1 cellular context compared by ENCODE assay signal in the genomic region with DNA sequence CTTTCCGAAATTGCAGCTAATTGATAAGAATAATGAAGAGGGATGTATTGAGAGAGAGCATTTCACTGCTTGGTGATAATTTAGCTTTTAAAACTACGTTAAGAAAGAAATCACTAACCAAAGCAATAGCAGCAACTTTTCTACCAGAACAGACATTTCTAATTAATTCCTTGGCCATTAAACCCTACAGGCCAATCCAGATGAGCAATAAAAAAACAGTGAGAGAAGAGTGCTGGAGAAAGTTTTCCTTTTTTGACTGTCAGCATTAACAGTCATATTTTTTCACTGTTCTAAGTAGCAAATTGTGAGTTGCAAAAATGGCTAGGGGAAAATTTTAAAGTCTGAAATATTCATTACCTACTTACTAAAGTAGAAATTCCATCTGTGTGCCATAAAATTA.
TF ChIP-seq lines count a peak whose summit lies in the region.

No MANE protein-coding gene starts in this region.

TF ChIP-seq in GM23338, 12 proteins besides CTCF, POLR2A, EP300 and RAD21 (continued from another document):
- TF ChIP-seq, protein P1, sequence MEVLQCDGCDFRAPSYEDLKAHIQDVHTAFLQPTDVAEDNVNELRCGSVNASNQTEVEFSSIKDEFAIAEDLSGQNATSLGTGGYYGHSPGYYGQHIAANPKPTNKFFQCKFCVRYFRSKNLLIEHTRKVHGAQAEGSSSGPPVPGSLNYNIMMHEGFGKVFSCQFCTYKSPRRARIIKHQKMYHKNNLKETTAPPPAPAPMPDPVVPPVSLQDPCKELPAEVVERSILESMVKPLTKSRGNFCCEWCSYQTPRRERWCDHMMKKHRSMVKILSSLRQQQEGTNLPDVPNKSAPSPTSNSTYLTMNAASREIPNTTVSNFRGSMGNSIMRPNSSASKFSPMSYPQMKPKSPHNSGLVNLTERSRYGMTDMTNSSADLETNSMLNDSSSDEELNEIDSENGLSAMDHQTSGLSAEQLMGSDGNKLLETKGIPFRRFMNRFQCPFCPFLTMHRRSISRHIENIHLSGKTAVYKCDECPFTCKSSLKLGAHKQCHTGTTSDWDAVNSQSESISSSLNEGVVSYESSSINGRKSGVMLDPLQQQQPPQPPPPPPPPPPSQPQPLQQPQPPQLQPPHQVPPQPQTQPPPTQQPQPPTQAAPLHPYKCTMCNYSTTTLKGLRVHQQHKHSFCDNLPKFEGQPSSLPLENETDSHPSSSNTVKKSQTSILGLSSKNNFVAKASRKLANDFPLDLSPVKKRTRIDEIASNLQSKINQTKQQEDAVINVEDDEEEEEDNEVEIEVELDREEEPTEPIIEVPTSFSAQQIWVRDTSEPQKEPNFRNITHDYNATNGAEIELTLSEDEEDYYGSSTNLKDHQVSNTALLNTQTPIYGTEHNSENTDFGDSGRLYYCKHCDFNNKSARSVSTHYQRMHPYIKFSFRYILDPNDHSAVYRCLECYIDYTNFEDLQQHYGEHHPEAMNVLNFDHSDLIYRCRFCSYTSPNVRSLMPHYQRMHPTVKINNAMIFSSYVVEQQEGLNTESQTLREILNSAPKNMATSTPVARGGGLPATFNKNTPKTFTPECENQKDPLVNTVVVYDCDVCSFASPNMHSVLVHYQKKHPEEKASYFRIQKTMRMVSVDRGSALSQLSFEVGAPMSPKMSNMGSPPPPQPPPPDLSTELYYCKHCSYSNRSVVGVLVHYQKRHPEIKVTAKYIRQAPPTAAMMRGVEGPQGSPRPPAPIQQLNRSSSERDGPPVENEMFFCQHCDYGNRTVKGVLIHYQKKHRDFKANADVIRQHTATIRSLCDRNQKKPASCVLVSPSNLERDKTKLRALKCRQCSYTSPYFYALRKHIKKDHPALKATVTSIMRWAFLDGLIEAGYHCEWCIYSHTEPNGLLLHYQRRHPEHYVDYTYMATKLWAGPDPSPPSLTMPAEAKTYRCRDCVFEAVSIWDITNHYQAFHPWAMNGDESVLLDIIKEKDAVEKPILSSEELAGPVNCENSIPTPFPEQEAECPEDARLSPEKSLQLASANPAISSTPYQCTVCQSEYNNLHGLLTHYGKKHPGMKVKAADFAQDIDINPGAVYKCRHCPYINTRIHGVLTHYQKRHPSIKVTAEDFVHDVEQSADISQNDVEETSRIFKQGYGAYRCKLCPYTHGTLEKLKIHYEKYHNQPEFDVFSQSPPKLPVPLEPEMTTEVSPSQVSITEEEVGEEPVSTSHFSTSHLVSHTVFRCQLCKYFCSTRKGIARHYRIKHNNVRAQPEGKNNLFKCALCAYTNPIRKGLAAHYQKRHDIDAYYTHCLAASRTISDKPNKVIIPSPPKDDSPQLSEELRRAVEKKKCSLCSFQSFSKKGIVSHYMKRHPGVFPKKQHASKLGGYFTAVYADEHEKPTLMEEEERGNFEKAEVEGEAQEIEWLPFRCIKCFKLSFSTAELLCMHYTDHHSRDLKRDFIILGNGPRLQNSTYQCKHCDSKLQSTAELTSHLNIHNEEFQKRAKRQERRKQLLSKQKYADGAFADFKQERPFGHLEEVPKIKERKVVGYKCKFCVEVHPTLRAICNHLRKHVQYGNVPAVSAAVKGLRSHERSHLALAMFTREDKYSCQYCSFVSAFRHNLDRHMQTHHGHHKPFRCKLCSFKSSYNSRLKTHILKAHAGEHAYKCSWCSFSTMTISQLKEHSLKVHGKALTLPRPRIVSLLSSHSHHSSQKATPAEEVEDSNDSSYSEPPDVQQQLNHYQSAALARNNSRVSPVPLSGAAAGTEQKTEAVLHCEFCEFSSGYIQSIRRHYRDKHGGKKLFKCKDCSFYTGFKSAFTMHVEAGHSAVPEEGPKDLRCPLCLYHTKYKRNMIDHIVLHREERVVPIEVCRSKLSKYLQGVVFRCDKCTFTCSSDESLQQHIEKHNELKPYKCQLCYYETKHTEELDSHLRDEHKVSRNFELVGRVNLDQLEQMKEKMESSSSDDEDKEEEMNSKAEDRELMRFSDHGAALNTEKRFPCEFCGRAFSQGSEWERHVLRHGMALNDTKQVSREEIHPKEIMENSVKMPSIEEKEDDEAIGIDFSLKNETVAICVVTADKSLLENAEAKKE (CRISPR knock-in tag; IDR thresholded peaks at IDR 0.05) = no peak
- TF ChIP-seq EZH2phosphoT487 (IDR thresholded peaks at IDR 0.05; ENCODE audit: unreplicated experiment) (no peak), CREB1 (CRISPR knock-in tag; IDR thresholded peaks at IDR 0.05; ENCODE audit: low read depth) (no peak), ZNF331 (CRISPR knock-in tag; IDR thresholded peaks at IDR 0.05; ENCODE audit: low read depth) (no peak), STAT1 (IDR thresholded peaks at IDR 0.05; ENCODE audit: unreplicated experiment) (no peak), POLR2AphosphoS5 (IDR thresholded peaks at IDR 0.05; ENCODE audit: low read depth) (no peak), EZH2 (IDR thresholded peaks at IDR 0.05; ENCODE audit: low read depth, unreplicated experiment) (no peak), ZNF114 (CRISPR knock-in tag; IDR thresholded peaks at IDR 0.05) (no peak), JUNB (IDR thresholded peaks at IDR 0.05; ENCODE audit: unreplicated experiment) (no peak)
- TF ChIP-seq, protein P2, sequence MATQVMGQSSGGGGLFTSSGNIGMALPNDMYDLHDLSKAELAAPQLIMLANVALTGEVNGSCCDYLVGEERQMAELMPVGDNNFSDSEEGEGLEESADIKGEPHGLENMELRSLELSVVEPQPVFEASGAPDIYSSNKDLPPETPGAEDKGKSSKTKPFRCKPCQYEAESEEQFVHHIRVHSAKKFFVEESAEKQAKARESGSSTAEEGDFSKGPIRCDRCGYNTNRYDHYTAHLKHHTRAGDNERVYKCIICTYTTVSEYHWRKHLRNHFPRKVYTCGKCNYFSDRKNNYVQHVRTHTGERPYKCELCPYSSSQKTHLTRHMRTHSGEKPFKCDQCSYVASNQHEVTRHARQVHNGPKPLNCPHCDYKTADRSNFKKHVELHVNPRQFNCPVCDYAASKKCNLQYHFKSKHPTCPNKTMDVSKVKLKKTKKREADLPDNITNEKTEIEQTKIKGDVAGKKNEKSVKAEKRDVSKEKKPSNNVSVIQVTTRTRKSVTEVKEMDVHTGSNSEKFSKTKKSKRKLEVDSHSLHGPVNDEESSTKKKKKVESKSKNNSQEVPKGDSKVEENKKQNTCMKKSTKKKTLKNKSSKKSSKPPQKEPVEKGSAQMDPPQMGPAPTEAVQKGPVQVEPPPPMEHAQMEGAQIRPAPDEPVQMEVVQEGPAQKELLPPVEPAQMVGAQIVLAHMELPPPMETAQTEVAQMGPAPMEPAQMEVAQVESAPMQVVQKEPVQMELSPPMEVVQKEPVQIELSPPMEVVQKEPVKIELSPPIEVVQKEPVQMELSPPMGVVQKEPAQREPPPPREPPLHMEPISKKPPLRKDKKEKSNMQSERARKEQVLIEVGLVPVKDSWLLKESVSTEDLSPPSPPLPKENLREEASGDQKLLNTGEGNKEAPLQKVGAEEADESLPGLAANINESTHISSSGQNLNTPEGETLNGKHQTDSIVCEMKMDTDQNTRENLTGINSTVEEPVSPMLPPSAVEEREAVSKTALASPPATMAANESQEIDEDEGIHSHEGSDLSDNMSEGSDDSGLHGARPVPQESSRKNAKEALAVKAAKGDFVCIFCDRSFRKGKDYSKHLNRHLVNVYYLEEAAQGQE (IDR thresholded peaks at IDR 0.05; ENCODE audit: unreplicated experiment) = no peak
- TF ChIP-seq, protein P3, sequence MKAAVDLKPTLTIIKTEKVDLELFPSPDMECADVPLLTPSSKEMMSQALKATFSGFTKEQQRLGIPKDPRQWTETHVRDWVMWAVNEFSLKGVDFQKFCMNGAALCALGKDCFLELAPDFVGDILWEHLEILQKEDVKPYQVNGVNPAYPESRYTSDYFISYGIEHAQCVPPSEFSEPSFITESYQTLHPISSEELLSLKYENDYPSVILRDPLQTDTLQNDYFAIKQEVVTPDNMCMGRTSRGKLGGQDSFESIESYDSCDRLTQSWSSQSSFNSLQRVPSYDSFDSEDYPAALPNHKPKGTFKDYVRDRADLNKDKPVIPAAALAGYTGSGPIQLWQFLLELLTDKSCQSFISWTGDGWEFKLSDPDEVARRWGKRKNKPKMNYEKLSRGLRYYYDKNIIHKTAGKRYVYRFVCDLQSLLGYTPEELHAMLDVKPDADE (IDR thresholded peaks at IDR 0.05) = no peak
